Comparison of ENCODE assay signal across 24 cellular contexts in the genomic region with DNA sequence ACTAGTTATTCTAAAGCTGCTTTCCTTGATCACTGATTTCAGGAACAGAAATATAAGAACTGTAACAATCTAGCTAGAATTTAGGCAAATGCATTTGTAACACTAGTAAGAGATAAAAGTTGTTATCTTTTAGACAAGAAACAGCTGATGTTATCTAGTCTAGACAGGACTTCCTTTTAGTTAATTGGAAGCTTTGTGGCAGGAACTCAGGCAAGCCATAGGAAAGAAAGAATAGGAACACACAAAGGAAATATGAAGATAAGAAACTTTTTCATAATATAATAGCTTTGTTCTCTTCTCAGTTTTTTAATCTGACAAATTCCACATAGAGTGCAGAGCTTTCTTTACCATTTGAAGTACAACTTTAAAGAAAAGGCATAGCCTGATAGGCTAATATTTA. TPM values are rescaled to one million over a fixed set of nuclear protein-coding genes. Genes with fewer than 3 reads are reported as not detected.
"Had no signal": no experiment of that assay in that cellular context is flagged by ENCODE, and none has a peak within 500 bp of the region (broad histone marks: within the 10 kb centered on the region; RNA-seq: fewer than 3 reads in every experiment).

No MANE protein-coding gene starts in this region.

- H3K4me1 ChIP-seq: left ventricle myocardium inferior, tibial nerve, vagina had no signal

- H3K27ac Mint-ChIP-seq: activated CD4-positive, alpha-beta memory T cell treated with anti-CD3 and anti-CD28 coated beads, Interleukin-2, amount 10 ng/mL, durations not matched to agents 7 days and 5 days; activated naive CD4-positive, alpha-beta T cell treated with anti-CD3 and anti-CD28 coated beads, Interleukin-2, amount 50 U/mL, for 72 hours; memory B cell; natural killer cell had no signal

- H3K4me3 ChIP-seq: esophagus squamous epithelium, left ventricle myocardium inferior, skin epidermis, tibial nerve, vagina had no signal

- H3K36me3 Mint-ChIP-seq: activated naive CD4-positive, alpha-beta T cell treated with anti-CD3 and anti-CD28 coated beads, Interleukin-2, amount 50 U/mL, for 72 hours; memory B cell; natural killer cell had no signal

- ATAC-seq: activated naive CD4-positive, alpha-beta T cell treated with anti-CD3 and anti-CD28 coated beads, Interleukin-2, amount 50 U/mL, for 72 hours; activated T-cell treated with anti-CD3 and anti-CD28 coated beads, Interleukin-2, amount 50 U/mL, for 4 hours; natural killer cell; right cardiac atrium had no signal

- DNase-seq: activated CD4-positive, alpha-beta memory T cell treated with anti-CD3 and anti-CD28 coated beads, Interleukin-2, amount 10 ng/mL, durations not matched to agents 7 days and 5 days; activated CD4-positive, alpha-beta T cell treated with anti-CD3 and anti-CD28 coated beads for 1 hour; activated effector memory CD4-positive, alpha-beta T cell treated with anti-CD3 and anti-CD28 coated beads, Interleukin-2, amount 50 U/mL, for 16 hours; activated T-cell treated with anti-CD3 and anti-CD28 coated beads, Interleukin-2, amount 50 U/mL, for 4 hours; esophagus squamous epithelium; glutamatergic neuron; hypothalamus; left ventricle myocardium inferior; natural killer cell; nucleus accumbens; right cardiac atrium; stimulated activated CD4-positive, alpha-beta T cell treated with anti-CD3 and anti-CD28 coated beads, Interleukin-4, amount 100 ng/mL, for 24 hours; stimulated activated naive CD4-positive, alpha-beta T cell had no signal

- H3K27ac ChIP-seq: esophagus squamous epithelium, left ventricle myocardium inferior, skin epidermis, tibial nerve, vagina had no signal

- H3K9me3 Mint-ChIP-seq: activated naive CD4-positive, alpha-beta T cell treated with anti-CD3 and anti-CD28 coated beads, Interleukin-2, amount 50 U/mL, for 72 hours; activated T-cell treated with anti-CD3 and anti-CD28 coated beads, Interleukin-2, amount 50 U/mL, for 4 hours; memory B cell had no signal

- H3K27me3 ChIP-seq: esophagus squamous epithelium, tibial nerve, vagina had no signal

- H3K36me3 ChIP-seq: esophagus squamous epithelium, left ventricle myocardium inferior, tibial nerve, vagina had no signal

- H3K9me3 ChIP-seq: esophagus squamous epithelium, left ventricle myocardium inferior, tibial nerve, vagina had no signal

- H3K4me3 Mint-ChIP-seq: activated CD4-positive, alpha-beta memory T cell treated with anti-CD3 and anti-CD28 coated beads, Interleukin-2, amount 10 ng/mL, durations not matched to agents 7 days and 5 days; activated T-cell treated with anti-CD3 and anti-CD28 coated beads, Interleukin-2, amount 50 U/mL, for 4 hours; memory B cell; natural killer cell had no signal

RNA-seq across cellular contexts. Expression of a gene that starts 59.0 kb away (rescaled TPM):
- total RNA-seq: activated CD4-positive, alpha-beta memory T cell treated with anti-CD3 and anti-CD28 coated beads, Interleukin-2, amount 10 ng/mL, durations not matched to agents 7 days and 5 days; activated naive CD4-positive, alpha-beta T cell treated with anti-CD3 and anti-CD28 coated beads, Interleukin-2, amount 50 U/mL, for 72 hours; activated T-cell treated with anti-CD3 and anti-CD28 coated beads, Interleukin-2, amount 50 U/mL, for 4 hours; cardiac septum; fibroblast of villous mesenchyme; kidney epithelial cell; left ventricle myocardium inferior; natural killer cell; posterior vena cava; right cardiac atrium; subcutaneous adipose tissue; T-helper 2 cell treated with Interferon-gamma antibody and Interleukin-4, amounts not matched to agents 100 ng/mL and 5 ng/mL, for 36 hours; tibial nerve; vagina had no signal
- polyA plus RNA-seq: right cardiac atrium had no signal
